In genomic region chr12:66831495-66831894, GRCh38 we compare ENCODE assay signal across 28 cellular contexts.
"Had no signal": no experiment of that assay in that cellular context is flagged by ENCODE, and none has a peak within 500 bp of the region (broad histone marks: within the 10 kb centered on the region; RNA-seq: fewer than 3 reads in every experiment).

No MANE protein-coding gene starts in this region.

- H3K36me3 ChIP-seq: neural progenitor cell, ovary, right lobe of liver, sigmoid colon, suprapubic skin, tibial artery, transverse colon, upper lobe of right lung, uterus had no signal

- H3K36me3 Mint-ChIP-seq: naive thymus-derived CD4-positive, alpha-beta T cell; natural killer cell; neural progenitor cell; stimulated activated effector memory CD8-positive, alpha-beta T cell treated with anti-CD3 and anti-CD28 coated beads, Interleukin-12 subunit alpha, Interleukin-12 subunit beta, amount 100 ng/mL, for 72 hours; stimulated activated naive B cell treated with anti-CD40 and anti-IgM and Interleukin-4, amounts not matched to agents 10 μg/mL and 1 μg/mL and 100 μg/mL, for 72 hours; type B pancreatic cell had no signal

- H3K4me3 ChIP-seq: neural progenitor cell, ovary, psoas muscle, right lobe of liver, sigmoid colon, suprapubic skin, testis, tibial artery, transverse colon, upper lobe of right lung, uterus had no signal

- H2AFZ ChIP-seq: neural progenitor cell, parathyroid adenoma had no signal

- H3K27ac Mint-ChIP-seq: nephron; neural progenitor cell; progenitor cell of endocrine pancreas; stimulated activated effector memory CD8-positive, alpha-beta T cell treated with anti-CD3 and anti-CD28 coated beads, Interleukin-12 subunit alpha, Interleukin-12 subunit beta, amount 100 ng/mL, for 72 hours; stimulated activated naive B cell treated with anti-CD40 and anti-IgM and Interleukin-4, amounts not matched to agents 10 μg/mL and 1 μg/mL and 100 μg/mL, for 72 hours; type B pancreatic cell had no signal

- H3K9me3 ChIP-seq: ovary, psoas muscle, right lobe of liver, sigmoid colon, suprapubic skin, testis, tibial artery, transverse colon, upper lobe of right lung, uterus had no signal

- ATAC-seq: naive thymus-derived CD4-positive, alpha-beta T cell; natural killer cell; psoas muscle; right cardiac atrium; right lobe of liver; stimulated activated effector memory CD8-positive, alpha-beta T cell treated with anti-CD3 and anti-CD28 coated beads, Interleukin-12 subunit alpha, Interleukin-12 subunit beta, amount 100 ng/mL, for 72 hours; stimulated activated naive B cell treated with anti-CD40 and anti-IgM and Interleukin-4, amounts not matched to agents 10 μg/mL and 1 μg/mL and 100 μg/mL, for 72 hours; upper lobe of right lung had no signal

- H3K9ac ChIP-seq: neural progenitor cell, parathyroid adenoma had no signal

- H3K27me3 ChIP-seq: neural progenitor cell, ovary, right lobe of liver, sigmoid colon, suprapubic skin, testis, tibial artery, transverse colon, upper lobe of right lung, uterus had no signal

- H3K27ac ChIP-seq: neural progenitor cell, ovary, parathyroid adenoma, psoas muscle, right lobe of liver, sigmoid colon, suprapubic skin, testis, tibial artery, transverse colon, upper lobe of right lung, uterus had no signal

- H3K4me2 ChIP-seq: neural progenitor cell had no signal

- H3K4me1 ChIP-seq: neural progenitor cell, psoas muscle, right lobe of liver, sigmoid colon, suprapubic skin, testis, tibial artery, transverse colon, upper lobe of right lung, uterus had no signal

- DNase-seq: naive thymus-derived CD4-positive, alpha-beta T cell; natural killer cell; occipital lobe; ovary; psoas muscle; right cardiac atrium; right lobe of liver; sigmoid colon; small intestine; stimulated activated CD4-positive, alpha-beta T cell treated with anti-CD3 and anti-CD28 coated beads, Interleukin-15, amount 100 ng/mL, for 24 hours; stimulated activated CD4-positive, alpha-beta T cell treated with anti-CD3 and anti-CD28 coated beads, Interleukin-2, amount 100 ng/mL, for 24 hours; stimulated activated CD4-positive, alpha-beta T cell treated with anti-CD3 and anti-CD28 coated beads, Interleukin-2, amount 100 ng/mL, for 48 hours; stimulated activated CD4-positive, alpha-beta T cell treated with anti-CD3 and anti-CD28 coated beads, Interleukin-4, amount 100 ng/mL, for 24 hours; stimulated activated naive B cell treated with anti-CD40 and anti-IgM and Interleukin-4, amounts not matched to agents 10 μg/mL and 1 μg/mL and 100 μg/mL, for 72 hours; stimulated activated naive CD4-positive, alpha-beta T cell treated with Interleukin-2 at 50 U/mL for 16 hours; substantia nigra; testis; tibial artery; transverse colon; upper lobe of right lung; uterus had no signal

- H3K4me3 Mint-ChIP-seq: naive thymus-derived CD4-positive, alpha-beta T cell; natural killer cell; nephron; neural progenitor cell; stimulated activated effector memory CD8-positive, alpha-beta T cell treated with anti-CD3 and anti-CD28 coated beads, Interleukin-12 subunit alpha, Interleukin-12 subunit beta, amount 100 ng/mL, for 72 hours; stimulated activated naive B cell treated with anti-CD40 and anti-IgM and Interleukin-4, amounts not matched to agents 10 μg/mL and 1 μg/mL and 100 μg/mL, for 72 hours; type B pancreatic cell had no signal

- H3K4me1 Mint-ChIP-seq: nephron had no signal

- H3K9me3 Mint-ChIP-seq: natural killer cell; nephron; neural progenitor cell; stimulated activated effector memory CD8-positive, alpha-beta T cell treated with anti-CD3 and anti-CD28 coated beads, Interleukin-12 subunit alpha, Interleukin-12 subunit beta, amount 100 ng/mL, for 72 hours; stimulated activated naive B cell treated with anti-CD40 and anti-IgM and Interleukin-4, amounts not matched to agents 10 μg/mL and 1 μg/mL and 100 μg/mL, for 72 hours; type B pancreatic cell had no signal

- H3K27me3 Mint-ChIP-seq: progenitor cell of endocrine pancreas; stimulated activated naive B cell treated with anti-CD40 and anti-IgM and Interleukin-4, amounts not matched to agents 10 μg/mL and 1 μg/mL and 100 μg/mL, for 72 hours; type B pancreatic cell had no signal
